3 cellular contexts compared by ENCODE assay signal in the genomic region with DNA sequence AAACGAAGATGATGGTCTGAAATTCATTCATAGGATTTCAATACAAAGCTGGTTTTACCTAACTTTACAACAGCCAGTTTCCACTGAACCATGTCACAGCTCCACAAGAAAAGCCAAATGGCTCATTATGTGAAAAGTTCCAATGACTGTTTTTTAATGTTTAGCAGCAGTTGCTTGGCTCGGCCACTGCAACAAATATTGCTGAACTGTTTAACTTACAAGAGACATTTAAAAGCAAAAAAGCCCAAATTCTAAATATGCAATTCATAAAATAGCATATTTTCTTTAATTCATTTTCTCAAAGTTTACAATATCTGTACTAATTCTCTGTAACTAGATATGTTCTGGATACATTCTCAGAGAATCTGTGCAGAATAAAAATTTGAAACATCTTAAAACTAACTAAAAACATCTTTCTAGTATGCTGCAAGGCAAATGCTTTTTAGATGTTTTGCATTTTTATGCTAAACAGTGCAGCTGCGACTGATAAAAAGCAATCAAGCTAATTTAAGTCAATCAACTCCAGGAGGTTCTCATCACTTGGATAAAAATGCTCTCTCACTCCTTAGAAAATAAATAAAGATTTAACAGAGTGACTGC.
TF ChIP-seq lines count a peak whose summit lies in the region.

No MANE protein-coding gene starts in this region.

TF ChIP-seq in SK-N-SH treated with all-trans-retinoic acid at 6 μM for 48 hours, 23 proteins besides CTCF, POLR2A, EP300 and RAD21:
- TF ChIP-seq, protein P1, sequence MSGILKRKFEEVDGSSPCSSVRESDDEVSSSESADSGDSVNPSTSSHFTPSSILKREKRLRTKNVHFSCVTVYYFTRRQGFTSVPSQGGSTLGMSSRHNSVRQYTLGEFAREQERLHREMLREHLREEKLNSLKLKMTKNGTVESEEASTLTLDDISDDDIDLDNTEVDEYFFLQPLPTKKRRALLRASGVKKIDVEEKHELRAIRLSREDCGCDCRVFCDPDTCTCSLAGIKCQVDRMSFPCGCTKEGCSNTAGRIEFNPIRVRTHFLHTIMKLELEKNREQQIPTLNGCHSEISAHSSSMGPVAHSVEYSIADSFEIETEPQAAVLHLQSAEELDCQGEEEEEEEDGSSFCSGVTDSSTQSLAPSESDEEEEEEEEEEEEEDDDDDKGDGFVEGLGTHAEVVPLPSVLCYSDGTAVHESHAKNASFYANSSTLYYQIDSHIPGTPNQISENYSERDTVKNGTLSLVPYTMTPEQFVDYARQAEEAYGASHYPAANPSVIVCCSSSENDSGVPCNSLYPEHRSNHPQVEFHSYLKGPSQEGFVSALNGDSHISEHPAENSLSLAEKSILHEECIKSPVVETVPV (CRISPR knock-in tag; IDR thresholded peaks at IDR 0.05) = no peak
- TF ChIP-seq CSDC2 (CRISPR knock-in tag; IDR thresholded peaks at IDR 0.05) (no peak), ZNF8 (CRISPR knock-in tag; IDR thresholded peaks at IDR 0.05) (no peak), RARB (CRISPR knock-in tag; IDR thresholded peaks at IDR 0.05) (no peak)

TF ChIP-seq in SK-N-SH, 30 proteins besides CTCF, POLR2A, EP300 and RAD21 (continued from another document):
- TF ChIP-seq, protein P2, sequence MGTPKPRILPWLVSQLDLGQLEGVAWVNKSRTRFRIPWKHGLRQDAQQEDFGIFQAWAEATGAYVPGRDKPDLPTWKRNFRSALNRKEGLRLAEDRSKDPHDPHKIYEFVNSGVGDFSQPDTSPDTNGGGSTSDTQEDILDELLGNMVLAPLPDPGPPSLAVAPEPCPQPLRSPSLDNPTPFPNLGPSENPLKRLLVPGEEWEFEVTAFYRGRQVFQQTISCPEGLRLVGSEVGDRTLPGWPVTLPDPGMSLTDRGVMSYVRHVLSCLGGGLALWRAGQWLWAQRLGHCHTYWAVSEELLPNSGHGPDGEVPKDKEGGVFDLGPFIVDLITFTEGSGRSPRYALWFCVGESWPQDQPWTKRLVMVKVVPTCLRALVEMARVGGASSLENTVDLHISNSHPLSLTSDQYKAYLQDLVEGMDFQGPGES (IDR thresholded peaks at IDR 0.05; ENCODE audit: low read depth, low read length) = no peak
- TF ChIP-seq GATA2 (CRISPR knock-in tag; IDR thresholded peaks at IDR 0.05) (no peak), MXI1 (IDR thresholded peaks at IDR 0.05; ENCODE audit: low read depth, low read length) (no peak), RFX5 (IDR thresholded peaks at IDR 0.05; ENCODE audit: low read length) (no peak)
- TF ChIP-seq, protein P3, sequence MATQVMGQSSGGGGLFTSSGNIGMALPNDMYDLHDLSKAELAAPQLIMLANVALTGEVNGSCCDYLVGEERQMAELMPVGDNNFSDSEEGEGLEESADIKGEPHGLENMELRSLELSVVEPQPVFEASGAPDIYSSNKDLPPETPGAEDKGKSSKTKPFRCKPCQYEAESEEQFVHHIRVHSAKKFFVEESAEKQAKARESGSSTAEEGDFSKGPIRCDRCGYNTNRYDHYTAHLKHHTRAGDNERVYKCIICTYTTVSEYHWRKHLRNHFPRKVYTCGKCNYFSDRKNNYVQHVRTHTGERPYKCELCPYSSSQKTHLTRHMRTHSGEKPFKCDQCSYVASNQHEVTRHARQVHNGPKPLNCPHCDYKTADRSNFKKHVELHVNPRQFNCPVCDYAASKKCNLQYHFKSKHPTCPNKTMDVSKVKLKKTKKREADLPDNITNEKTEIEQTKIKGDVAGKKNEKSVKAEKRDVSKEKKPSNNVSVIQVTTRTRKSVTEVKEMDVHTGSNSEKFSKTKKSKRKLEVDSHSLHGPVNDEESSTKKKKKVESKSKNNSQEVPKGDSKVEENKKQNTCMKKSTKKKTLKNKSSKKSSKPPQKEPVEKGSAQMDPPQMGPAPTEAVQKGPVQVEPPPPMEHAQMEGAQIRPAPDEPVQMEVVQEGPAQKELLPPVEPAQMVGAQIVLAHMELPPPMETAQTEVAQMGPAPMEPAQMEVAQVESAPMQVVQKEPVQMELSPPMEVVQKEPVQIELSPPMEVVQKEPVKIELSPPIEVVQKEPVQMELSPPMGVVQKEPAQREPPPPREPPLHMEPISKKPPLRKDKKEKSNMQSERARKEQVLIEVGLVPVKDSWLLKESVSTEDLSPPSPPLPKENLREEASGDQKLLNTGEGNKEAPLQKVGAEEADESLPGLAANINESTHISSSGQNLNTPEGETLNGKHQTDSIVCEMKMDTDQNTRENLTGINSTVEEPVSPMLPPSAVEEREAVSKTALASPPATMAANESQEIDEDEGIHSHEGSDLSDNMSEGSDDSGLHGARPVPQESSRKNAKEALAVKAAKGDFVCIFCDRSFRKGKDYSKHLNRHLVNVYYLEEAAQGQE (IDR thresholded peaks at IDR 0.05; ENCODE audit: low read depth, low read length) = no peak
TF ChIP-seq in SK-N-SH: peak in this region for 0.

TF ChIP-seq in HepG2, 621 proteins besides CTCF, POLR2A, EP300 and RAD21 (continued from another document):
- TF ChIP-seq, protein P4, sequence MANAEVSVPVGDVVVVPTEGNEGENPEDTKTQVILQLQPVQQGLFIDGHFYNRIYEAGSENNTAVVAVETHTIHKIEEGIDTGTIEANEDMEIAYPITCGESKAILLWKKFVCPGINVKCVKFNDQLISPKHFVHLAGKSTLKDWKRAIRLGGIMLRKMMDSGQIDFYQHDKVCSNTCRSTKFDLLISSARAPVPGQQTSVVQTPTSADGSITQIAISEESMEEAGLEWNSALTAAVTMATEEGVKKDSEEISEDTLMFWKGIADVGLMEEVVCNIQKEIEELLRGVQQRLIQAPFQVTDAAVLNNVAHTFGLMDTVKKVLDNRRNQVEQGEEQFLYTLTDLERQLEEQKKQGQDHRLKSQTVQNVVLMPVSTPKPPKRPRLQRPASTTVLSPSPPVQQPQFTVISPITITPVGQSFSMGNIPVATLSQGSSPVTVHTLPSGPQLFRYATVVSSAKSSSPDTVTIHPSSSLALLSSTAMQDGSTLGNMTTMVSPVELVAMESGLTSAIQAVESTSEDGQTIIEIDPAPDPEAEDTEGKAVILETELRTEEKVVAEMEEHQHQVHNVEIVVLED (CRISPR knock-in tag; IDR thresholded peaks at IDR 0.05; ENCODE audit: borderline replicate concordance) = no peak
- TF ChIP-seq FOSL1 (CRISPR knock-in tag; IDR thresholded peaks at IDR 0.05; ENCODE audit: borderline replicate concordance) (no peak), ZNF772 (CRISPR knock-in tag; IDR thresholded peaks at IDR 0.05) (no peak), ZSCAN22 (CRISPR knock-in tag; IDR thresholded peaks at IDR 0.05) (no peak), ZNF720 (CRISPR knock-in tag; IDR thresholded peaks at IDR 0.05) (no peak), HNF4A (CRISPR knock-in tag; IDR thresholded peaks at IDR 0.05) (no peak), RBM39 (IDR thresholded peaks at IDR 0.05; ENCODE audit: low read depth, low read length, poor library complexity, severe bottlenecking) (no peak), ZNF263 (CRISPR knock-in tag; IDR thresholded peaks at IDR 0.05) (no peak), ZNF883 (CRISPR knock-in tag; IDR thresholded peaks at IDR 0.05; ENCODE audit: not compliant biosample characterization) (no peak)
- TF ChIP-seq, protein P5, sequence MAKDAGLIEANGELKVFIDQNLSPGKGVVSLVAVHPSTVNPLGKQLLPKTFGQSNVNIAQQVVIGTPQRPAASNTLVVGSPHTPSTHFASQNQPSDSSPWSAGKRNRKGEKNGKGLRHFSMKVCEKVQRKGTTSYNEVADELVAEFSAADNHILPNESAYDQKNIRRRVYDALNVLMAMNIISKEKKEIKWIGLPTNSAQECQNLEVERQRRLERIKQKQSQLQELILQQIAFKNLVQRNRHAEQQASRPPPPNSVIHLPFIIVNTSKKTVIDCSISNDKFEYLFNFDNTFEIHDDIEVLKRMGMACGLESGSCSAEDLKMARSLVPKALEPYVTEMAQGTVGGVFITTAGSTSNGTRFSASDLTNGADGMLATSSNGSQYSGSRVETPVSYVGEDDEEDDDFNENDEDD (CRISPR knock-in tag; IDR thresholded peaks at IDR 0.05; ENCODE audit: borderline replicate concordance) = no peak
